In the genomic region with DNA sequence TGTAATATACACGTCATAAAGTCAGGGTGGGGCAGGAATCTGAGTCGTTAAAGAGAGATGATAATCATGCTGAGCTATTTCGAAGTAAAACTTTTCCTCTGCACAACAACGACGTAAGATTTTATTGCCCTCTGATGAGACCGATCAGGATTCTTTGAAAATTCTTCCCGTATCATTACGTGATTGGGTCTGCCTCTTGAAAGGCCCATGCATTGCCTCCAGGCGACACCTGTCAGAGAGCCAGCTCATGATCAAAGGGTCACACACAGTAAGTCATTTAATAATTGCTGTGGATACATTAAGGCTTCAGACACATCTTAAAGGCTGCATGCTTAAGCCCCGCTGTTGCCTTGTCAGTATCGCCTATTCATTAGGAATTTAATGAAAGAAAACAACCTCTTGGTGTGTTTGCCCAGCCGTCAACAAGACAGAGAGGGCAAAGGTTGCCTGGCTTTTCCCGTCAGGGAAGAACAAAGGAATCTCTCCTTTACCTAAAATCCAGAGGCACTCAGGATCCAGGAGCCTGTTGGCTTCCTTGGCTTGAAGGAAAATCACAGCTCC, we compare ENCODE assay signal across 19 cellular contexts.
DNase-seq lines count a peak whose midpoint lies in the region; ATAC-seq, FAIRE-seq and TF ChIP-seq lines count a peak whose summit lies in the region.
"Had no signal": no experiment of that assay in that cellular context is flagged by ENCODE, and none has a peak within 500 bp of the region (broad histone marks: within the 10 kb centered on the region; RNA-seq: fewer than 3 reads in every experiment).

No MANE protein-coding gene starts in this region.

- FAIRE-seq in bronchial epithelial cell (lab: Jason Lieb, UNC) = no peak
- FAIRE-seq: G401.6, GM12892 had no signal

- peaks cover 19% of the 10 kb centered on the region for H3K36me3 Mint-ChIP-seq in nephron (ENCODE audit: low read depth)
- H3K36me3 Mint-ChIP-seq: natural killer cell treated with Interleukin-12 subunit alpha and Interleukin-12 subunit beta and Interleukin-15 and Interleukin-18, amount 100 ng/mL, for 72 hours had no signal

- H3K9me3 Mint-ChIP-seq in nephron = no peaks in the 10 kb centered on the region
- H3K9me3 Mint-ChIP-seq: activated T-helper 17 cell treated with anti-CD3 and anti-CD28 coated beads, Interleukin-2, amount 50 U/mL, for 72 hours; natural killer cell treated with Interleukin-12 subunit alpha and Interleukin-12 subunit beta and Interleukin-15 and Interleukin-18, amount 100 ng/mL, for 72 hours had no signal

- H3K9me3 ChIP-seq in HEK293 (ENCODE audit: control insufficient read depth, insufficient read depth, low read depth, low read length) = no peaks in the 10 kb centered on the region
- H3K9me3 ChIP-seq in lower lobe of right lung = no peaks in the 10 kb centered on the region
- H3K9me3 ChIP-seq: vagina had no signal

- H3K27ac Mint-ChIP-seq in nephron = peak overlapping the region; percentile 63 to 84 (median 79)
- H3K27ac Mint-ChIP-seq: activated CD8-positive, alpha-beta T cell treated with anti-CD3 and anti-CD28 coated beads, Interleukin-2, amount 10 ng/mL, durations not matched to agents 7 days and 5 days; activated T-helper 17 cell treated with anti-CD3 and anti-CD28 coated beads, Interleukin-2, amount 50 U/mL, for 72 hours; natural killer cell treated with Interleukin-12 subunit alpha and Interleukin-12 subunit beta and Interleukin-15 and Interleukin-18, amount 100 ng/mL, for 72 hours had no signal

- TF ChIP-seq CTCF in AG09309 (IDR thresholded peaks at IDR 0.05; ENCODE audit: control insufficient read depth, insufficient read depth, low read depth, low read length, missing control alignments) (no peak), HEK293 (tag by site-specific recombination; IDR thresholded peaks at IDR 0.05) (no peak), bronchial epithelial cell (IDR thresholded peaks at IDR 0.05; ENCODE audit: insufficient read depth, low read length, severe bottlenecking) (no peak), nephron (IDR thresholded peaks at IDR 0.05; ENCODE audit: unreplicated experiment in 3 of 3) (no peak), lower lobe of right lung (IDR thresholded peaks at IDR 0.05) (no peak)

- no peak overlapping the region for H3K4me3 Mint-ChIP-seq in nephron
- H3K4me3 Mint-ChIP-seq: activated CD8-positive, alpha-beta T cell treated with anti-CD3 and anti-CD28 coated beads, Interleukin-2, amount 10 ng/mL, durations not matched to agents 7 days and 5 days; activated T-helper 17 cell treated with anti-CD3 and anti-CD28 coated beads, Interleukin-2, amount 50 U/mL, for 72 hours; natural killer cell treated with Interleukin-12 subunit alpha and Interleukin-12 subunit beta and Interleukin-15 and Interleukin-18, amount 100 ng/mL, for 72 hours had no signal

- no peaks in the 10 kb centered on the region for H3K27me3 Mint-ChIP-seq in nephron (ENCODE audit: low read depth)
- H3K27me3 Mint-ChIP-seq: activated T-helper 17 cell treated with anti-CD3 and anti-CD28 coated beads, Interleukin-2, amount 50 U/mL, for 72 hours; natural killer cell treated with Interleukin-12 subunit alpha and Interleukin-12 subunit beta and Interleukin-15 and Interleukin-18, amount 100 ng/mL, for 72 hours had no signal

- POLR2A ChIA-PET in HEK293 (lab: Yijun Ruan, JAX) = interaction anchor here (0.7 kb wide), 1 partner anchor 22 kb away, joined by 3 read pairs; no protein-coding TSS in a partner anchor

- no peaks in the 10 kb centered on the region for H3K4me1 ChIP-seq in HEK293 (ENCODE audit: control insufficient read depth, insufficient read depth, low read length)
- H3K4me1 ChIP-seq in lower lobe of right lung = no peaks in the 10 kb centered on the region

- H3K4me1 Mint-ChIP-seq in nephron = peaks cover 25% of the 10 kb centered on the region
- H3K4me1 Mint-ChIP-seq: activated T-helper 17 cell treated with anti-CD3 and anti-CD28 coated beads, Interleukin-2, amount 50 U/mL, for 72 hours had no signal

- ATAC-seq in lower lobe of right lung = no peak
- ATAC-seq: activated CD8-positive, alpha-beta T cell treated with anti-CD3 and anti-CD28 coated beads, Interleukin-2, amount 10 ng/mL, durations not matched to agents 7 days and 5 days; activated T-helper 17 cell treated with anti-CD3 and anti-CD28 coated beads, Interleukin-2, amount 50 U/mL, for 72 hours; natural killer cell treated with Interleukin-12 subunit alpha and Interleukin-12 subunit beta and Interleukin-15 and Interleukin-18, amount 100 ng/mL, for 72 hours had no signal

- H3K4me3 ChIP-seq in AG09309 (ENCODE audit: control insufficient read depth, low read depth, low read length) (no peak overlapping the region), HEK293 (ENCODE audit: low read depth, low read length) (no peak overlapping the region), bronchial epithelial cell (ENCODE audit: low read depth, low read length) (no peak overlapping the region), lower lobe of right lung (no peak overlapping the region)
- H3K4me3 ChIP-seq: vagina had no signal

- DNase-seq in AG09309 (ENCODE audit: low read depth) = peak; percentile 29
- DNase-seq in bronchial epithelial cell (ENCODE audit: low read depth) = peak; percentile 13
- DNase-seq in activated CD4-positive, alpha-beta T cell treated with anti-CD3 and anti-CD28 coated beads for 1 hour = no peak
- no peak for DNase-seq in hepatic stellate cell (ENCODE audit: low spot score)
- no peak for DNase-seq in lower lobe of right lung
- DNase-seq in iPS-NIHi11 (ENCODE audit: low spot score) = no peak
- DNase-seq: activated CD8-positive, alpha-beta T cell treated with anti-CD3 and anti-CD28 coated beads, Interleukin-2, amount 10 ng/mL, durations not matched to agents 7 days and 5 days; amniotic stem cell; COR-L47; H7; mammary epithelial cell had no signal

- no peaks in the 10 kb centered on the region for H3K27me3 ChIP-seq in bronchial epithelial cell (ENCODE audit: control insufficient read depth, insufficient read depth, low read length)
- H3K27me3 ChIP-seq in lower lobe of right lung (ENCODE audit: low read depth) = no peaks in the 10 kb centered on the region
- H3K27me3 ChIP-seq: vagina had no signal

- no peak overlapping the region for H3K27ac ChIP-seq in HEK293 (ENCODE audit: extremely low read depth, low read depth, low read length)
- no peak overlapping the region for H3K27ac ChIP-seq in lower lobe of right lung
- H3K27ac ChIP-seq: vagina, VCaP had no signal

- intact Hi-C loops in lower lobe of right lung (cut with DNase I) = no loop called here

- CTCF ChIA-PET in HEK293 (lab: Yijun Ruan, JAX) = no interaction called here

- H3K36me3 ChIP-seq in HEK293 (ENCODE audit: control insufficient read depth in 2 of 2, insufficient read depth in 1 of 2, low read length in 2 of 2) = no peaks in the 10 kb centered on the region
- peaks cover 6% of the 10 kb centered on the region for H3K36me3 ChIP-seq in bronchial epithelial cell (ENCODE audit: control insufficient read depth, insufficient read depth, low read length)
- peaks cover 43% of the 10 kb centered on the region for H3K36me3 ChIP-seq in lower lobe of right lung

TF ChIP-seq in HEK293, 187 proteins besides CTCF, POLR2A, EP300 and RAD21:
- TF ChIP-seq ZNF830 (tag by site-specific recombination; IDR thresholded peaks at IDR 0.05; ENCODE audit: low read depth) (no peak), ZNF626 (tag by site-specific recombination; IDR thresholded peaks at IDR 0.05) (no peak), ZNF837 (tag by site-specific recombination; IDR thresholded peaks at IDR 0.05) (no peak), ZNF776 (tag by site-specific recombination; IDR thresholded peaks at IDR 0.05; ENCODE audit: borderline replicate concordance) (no peak), TCF7L2 (IDR thresholded peaks at IDR 0.05; ENCODE audit: borderline replicate concordance, low read depth, low read length) (peak; percentile 65), ZFP41 (tag by site-specific recombination; IDR thresholded peaks at IDR 0.05; ENCODE audit: borderline replicate concordance) (no peak), ZNF266 (tag by site-specific recombination; IDR thresholded peaks at IDR 0.05; ENCODE audit: low read depth) (no peak)
- TF ChIP-seq, protein P1, sequence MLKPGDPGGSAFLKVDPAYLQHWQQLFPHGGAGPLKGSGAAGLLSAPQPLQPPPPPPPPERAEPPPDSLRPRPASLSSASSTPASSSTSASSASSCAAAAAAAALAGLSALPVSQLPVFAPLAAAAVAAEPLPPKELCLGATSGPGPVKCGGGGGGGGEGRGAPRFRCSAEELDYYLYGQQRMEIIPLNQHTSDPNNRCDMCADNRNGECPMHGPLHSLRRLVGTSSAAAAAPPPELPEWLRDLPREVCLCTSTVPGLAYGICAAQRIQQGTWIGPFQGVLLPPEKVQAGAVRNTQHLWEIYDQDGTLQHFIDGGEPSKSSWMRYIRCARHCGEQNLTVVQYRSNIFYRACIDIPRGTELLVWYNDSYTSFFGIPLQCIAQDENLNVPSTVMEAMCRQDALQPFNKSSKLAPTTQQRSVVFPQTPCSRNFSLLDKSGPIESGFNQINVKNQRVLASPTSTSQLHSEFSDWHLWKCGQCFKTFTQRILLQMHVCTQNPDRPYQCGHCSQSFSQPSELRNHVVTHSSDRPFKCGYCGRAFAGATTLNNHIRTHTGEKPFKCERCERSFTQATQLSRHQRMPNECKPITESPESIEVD (tag by site-specific recombination; IDR thresholded peaks at IDR 0.05) = 0 out of 2 replicates have a peak, but pooled peaks have one; percentile 29
- TF ChIP-seq, protein P2, sequence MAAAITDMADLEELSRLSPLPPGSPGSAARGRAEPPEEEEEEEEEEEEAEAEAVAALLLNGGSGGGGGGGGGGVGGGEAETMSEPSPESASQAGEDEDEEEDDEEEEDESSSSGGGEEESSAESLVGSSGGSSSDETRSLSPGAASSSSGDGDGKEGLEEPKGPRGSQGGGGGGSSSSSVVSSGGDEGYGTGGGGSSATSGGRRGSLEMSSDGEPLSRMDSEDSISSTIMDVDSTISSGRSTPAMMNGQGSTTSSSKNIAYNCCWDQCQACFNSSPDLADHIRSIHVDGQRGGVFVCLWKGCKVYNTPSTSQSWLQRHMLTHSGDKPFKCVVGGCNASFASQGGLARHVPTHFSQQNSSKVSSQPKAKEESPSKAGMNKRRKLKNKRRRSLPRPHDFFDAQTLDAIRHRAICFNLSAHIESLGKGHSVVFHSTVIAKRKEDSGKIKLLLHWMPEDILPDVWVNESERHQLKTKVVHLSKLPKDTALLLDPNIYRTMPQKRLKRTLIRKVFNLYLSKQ (tag by site-specific recombination; IDR thresholded peaks at IDR 0.05; ENCODE audit: borderline replicate concordance) = no peak

Comparison
In these comparisons a context has a peak if more than half of its experiments do, and no peak if none do; other contexts are left out.
1. DNase-seq: peak in AG09309 (single experiment) and bronchial epithelial cell (single experiment); none in activated CD4-positive, alpha-beta T cell treated with anti-CD3 and anti-CD28 coated beads for 1 hour (single experiment), hepatic stellate cell (single experiment), lower lobe of right lung (single experiment) and iPS-NIHi11 (single experiment).